In the genomic region with DNA sequence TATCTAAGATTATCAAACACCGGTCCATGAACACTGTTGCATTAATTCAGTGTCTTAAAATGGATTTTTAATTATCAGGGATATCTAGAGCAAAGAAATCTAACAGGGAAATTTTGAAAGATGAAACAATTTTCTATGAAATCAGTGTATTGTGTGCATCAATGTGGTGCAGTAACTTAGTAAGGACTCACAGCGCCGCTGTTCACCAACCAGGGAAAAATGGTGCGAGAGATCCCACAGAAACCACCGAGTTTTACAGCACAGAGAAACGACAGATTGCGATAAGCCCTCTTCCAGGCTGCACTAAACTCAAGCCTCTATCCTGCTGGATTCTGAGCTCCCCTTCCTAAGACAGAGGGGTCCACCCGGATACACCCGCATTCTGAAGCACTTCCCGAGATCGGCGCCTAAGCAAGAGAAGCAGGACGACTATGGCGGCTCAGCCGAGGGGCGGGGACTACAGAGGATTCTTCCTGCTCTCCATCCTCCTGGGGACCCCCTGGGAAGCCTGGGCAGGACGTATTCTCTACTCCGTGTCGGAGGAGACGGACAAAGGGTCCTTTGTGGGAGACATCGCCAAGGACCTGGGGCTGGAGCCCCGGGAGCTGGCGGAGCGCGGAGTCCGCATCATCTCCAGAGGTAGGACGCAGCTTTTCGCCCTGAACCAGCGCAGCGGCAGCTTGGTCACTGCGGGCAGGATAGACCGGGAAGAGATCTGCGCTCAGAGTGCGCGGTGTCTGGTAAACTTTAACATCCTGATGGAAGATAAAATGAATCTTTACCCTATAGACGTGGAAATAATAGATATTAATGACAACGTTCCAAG, we compare ENCODE assay signal across 10 cellular contexts. TPM values are rescaled to one million over a fixed set of nuclear protein-coding genes. Genes with fewer than 3 reads are reported as not detected.
DNase-seq lines count a peak whose midpoint lies in the region; ATAC-seq, FAIRE-seq and TF ChIP-seq lines count a peak whose summit lies in the region.
"Had no signal": no experiment of that assay in that cellular context is flagged by ENCODE, and none has a peak within 500 bp of the region (broad histone marks: within the 10 kb centered on the region; RNA-seq: fewer than 3 reads in every experiment).

Gene PCDHGA7, plus strand, starts transcription at position 274 of the 826 bp plus-strand sequence. Its CDS starts 158 bp downstream, at position 432.

- FAIRE-seq in astrocyte (lab: Jason Lieb, UNC): no peak

- H3K4me1 Mint-ChIP-seq in astrocyte (ENCODE audit: low read depth, unreplicated experiment): no peaks in the 10 kb centered on the region

- CTCF ChIA-PET in A673 (lab: Charles Lee): no interaction called here

- H3K27ac ChIP-seq in A673 (ENCODE audit: low read depth, low read length, poor library complexity, severe bottlenecking) (peak within 1 kb of the TSS; percentile 65), astrocyte (ENCODE audit: low read depth, low read length) (no peak within 1 kb of the TSS), smooth muscle cell (ENCODE audit: low read depth) (no peak within 1 kb of the TSS)
- H3K27ac ChIP-seq: WERI-Rb-1 had no signal

- POLR2A ChIA-PET in A673 (lab: Charles Lee; ENCODE audit: low non-redundant PET): no interaction called here

- H3K4me3 ChIP-seq in A673 (ENCODE audit: low read depth, low read length, poor library complexity, severe bottlenecking) (peak within 1 kb of the TSS; percentile 47), astrocyte (ENCODE audit: insufficient read depth, low read depth, low read length) (peak within 1 kb of the TSS; percentile 62), kidney epithelial cell (ENCODE audit: low read depth, low read length) (peak within 1 kb of the TSS; percentile 43), smooth muscle cell (no peak within 1 kb of the TSS)

- ATAC-seq in GM21447 (IDR thresholded peaks at IDR 0.05; ENCODE audit: unreplicated experiment): no peak

- peak; percentile 68 for DNase-seq in A673 (ENCODE audit: low spot score)
- DNase-seq in HCEC 1CT: peak; percentile 63
- DNase-seq in astrocyte (ENCODE audit: low read depth): peak; percentile 30
- DNase-seq in kidney epithelial cell (ENCODE audit: low read depth): no peak
- no peak for DNase-seq in posterior cingulate gyrus
- DNase-seq in smooth muscle cell (lab: John Stamatoyannopoulos, UW; ENCODE audit: unreplicated experiment): no peak
- no peak for DNase-seq in activated effector memory CD4-positive, alpha-beta T cell treated with anti-CD3 and anti-CD28 coated beads, Interleukin-2, amount 50 U/mL, for 16 hours
- DNase-seq: stimulated activated naive CD4-positive, alpha-beta T cell treated with Interleukin-2 at 50 U/mL for 16 hours; WERI-Rb-1 had no signal

- H3K4me2 ChIP-seq in astrocyte (ENCODE audit: low read length): peak within 1 kb of the TSS; percentile 80
- no peak within 1 kb of the TSS for H3K4me2 ChIP-seq in smooth muscle cell

- no peaks in the 10 kb centered on the region for H3K27me3 Mint-ChIP-seq in astrocyte (ENCODE audit: low read depth, unreplicated experiment)

- BruUV-seq in A673 (replicated peaks; lab: Mats Ljungman, UMichigan): TSS peak; percentile 13

- WGBS in smooth muscle cell (ENCODE audit: low lambda C conversion rate): 95% methylated on average over 37 of the region's 37 CpGs

- peaks cover 47% of the 10 kb centered on the region for H3K9me3 ChIP-seq in A673 (ENCODE audit: low read depth, low read length, poor library complexity, severe bottlenecking)
- peaks cover 27% of the 10 kb centered on the region for H3K9me3 ChIP-seq in astrocyte (ENCODE audit: insufficient read depth, low read depth, low read length)
- no peaks in the 10 kb centered on the region for H3K9me3 ChIP-seq in smooth muscle cell (replicated peaks; ENCODE audit: low read depth)

- H3K9ac ChIP-seq in astrocyte (ENCODE audit: low read length) (peak within 1 kb of the TSS; percentile 74), smooth muscle cell (ENCODE audit: low read depth) (no peak within 1 kb of the TSS)

- H3K36me3 Mint-ChIP-seq in astrocyte (ENCODE audit: low read depth, unreplicated experiment): peaks cover 5% of the 10 kb centered on the region

- H3F3A ChIP-seq in smooth muscle cell (ENCODE audit: low read depth): no peaks in the 10 kb centered on the region

- H3K36me3 ChIP-seq in A673 (ENCODE audit: insufficient read depth, low read length, poor library complexity, severe bottlenecking): no peaks in the 10 kb centered on the region
- H3K36me3 ChIP-seq in astrocyte (ENCODE audit: insufficient read depth, low read length): no peaks in the 10 kb centered on the region
- no peaks in the 10 kb centered on the region for H3K36me3 ChIP-seq in kidney epithelial cell (ENCODE audit: control insufficient read depth, insufficient read depth, low read length)
- no peaks in the 10 kb centered on the region for H3K36me3 ChIP-seq in smooth muscle cell (ENCODE audit: low read depth)
- H3K36me3 ChIP-seq: WERI-Rb-1 had no signal

- no peaks in the 10 kb centered on the region for H3K27me3 ChIP-seq in A673 (replicated peaks; ENCODE audit: insufficient read depth, low read depth, low read length, poor library complexity)
- no peaks in the 10 kb centered on the region for H3K27me3 ChIP-seq in astrocyte (ENCODE audit: insufficient read depth, low read length)
- H3K27me3 ChIP-seq in kidney epithelial cell (ENCODE audit: control insufficient read depth, insufficient read depth, low read length): peaks cover 9% of the 10 kb centered on the region
- no peaks in the 10 kb centered on the region for H3K27me3 ChIP-seq in smooth muscle cell (ENCODE audit: low read depth)

- H3K79me2 ChIP-seq in astrocyte (ENCODE audit: insufficient read depth, low read length) (no peaks in the 10 kb centered on the region), smooth muscle cell (ENCODE audit: low read depth) (no peaks in the 10 kb centered on the region)

- H3K4me3 Mint-ChIP-seq in astrocyte (ENCODE audit: unreplicated experiment): peak within 1 kb of the TSS; percentile 79

- H3K4me1 ChIP-seq in A673 (ENCODE audit: insufficient read depth, low read length, poor library complexity, severe bottlenecking) (no peaks in the 10 kb centered on the region), astrocyte (ENCODE audit: insufficient read depth, low read length) (no peaks in the 10 kb centered on the region), smooth muscle cell (ENCODE audit: low read depth) (no peaks in the 10 kb centered on the region)

- intact Hi-C loops in A673 (cut with micrococcal nuclease; ENCODE audit: unreplicated experiment) (no loop called here), posterior cingulate gyrus (cut with DNase I) (no loop called here)

- TF ChIP-seq CTCF in A673 (conservative IDR thresholded peaks at IDR 0.05; ENCODE audit: low read depth, low read length) (peak; percentile 56), astrocyte (IDR thresholded peaks at IDR 0.05; ENCODE audit: insufficient read depth, low read depth, low read length) (peak; percentile 43), kidney epithelial cell (IDR thresholded peaks at IDR 0.05; ENCODE audit: insufficient read depth, low read length, poor library complexity, severe bottlenecking) (peak; percentile 28), smooth muscle cell (IDR thresholded peaks at IDR 0.05; ENCODE audit: borderline replicate concordance, insufficient read depth, poor library complexity, severe bottlenecking) (no peak)

- peak within 1 kb of the TSS; percentile 70 for H2AFZ ChIP-seq in astrocyte (ENCODE audit: low read depth, low read length)
- H2AFZ ChIP-seq in smooth muscle cell (ENCODE audit: low read depth): no peak within 1 kb of the TSS

- peaks cover 9% of the 10 kb centered on the region for H3K9me3 Mint-ChIP-seq in astrocyte (ENCODE audit: unreplicated experiment)

- H3K27ac Mint-ChIP-seq in astrocyte (ENCODE audit: unreplicated experiment): no peak within 1 kb of the TSS

- no peaks in the 10 kb centered on the region for H4K20me1 ChIP-seq in astrocyte (ENCODE audit: insufficient read depth, low read length)
- no peaks in the 10 kb centered on the region for H4K20me1 ChIP-seq in smooth muscle cell (ENCODE audit: low read depth)

RNA-seq across cellular contexts. Expression of gene PCDHGA7, which starts in this region (rescaled TPM):
- total RNA-seq in A673 (2021) (9.6 and 10.9 TPM in 2 replicates), astrocyte (0.57 and 0.62 TPM in 2 replicates), kidney epithelial cell (2.2 and 3.1 TPM in 2 replicates), smooth muscle cell (0.09 and 0.27 TPM in 2 replicates)
- not detected in 2 replicates for polyA plus RNA-seq in smooth muscle cell

Comparison
In these comparisons a context has a peak if more than half of its experiments do, and no peak if none do; other contexts are left out.
1. Peak in DNase-seq, H3K4me3 ChIP-seq, H3K9ac ChIP-seq and H3K4me2 ChIP-seq in astrocyte; RNA of the gene not detected or under 1 TPM.
2. DNase-seq: peak in A673 (single experiment) and HCEC 1CT (single experiment); none in kidney epithelial cell (single experiment), posterior cingulate gyrus (0 of 10), smooth muscle cell (single experiment) and activated effector memory CD4-positive, alpha-beta T cell treated with anti-CD3 and anti-CD28 coated beads, Interleukin-2, amount 50 U/mL, for 16 hours (single experiment).